In the genomic region with DNA sequence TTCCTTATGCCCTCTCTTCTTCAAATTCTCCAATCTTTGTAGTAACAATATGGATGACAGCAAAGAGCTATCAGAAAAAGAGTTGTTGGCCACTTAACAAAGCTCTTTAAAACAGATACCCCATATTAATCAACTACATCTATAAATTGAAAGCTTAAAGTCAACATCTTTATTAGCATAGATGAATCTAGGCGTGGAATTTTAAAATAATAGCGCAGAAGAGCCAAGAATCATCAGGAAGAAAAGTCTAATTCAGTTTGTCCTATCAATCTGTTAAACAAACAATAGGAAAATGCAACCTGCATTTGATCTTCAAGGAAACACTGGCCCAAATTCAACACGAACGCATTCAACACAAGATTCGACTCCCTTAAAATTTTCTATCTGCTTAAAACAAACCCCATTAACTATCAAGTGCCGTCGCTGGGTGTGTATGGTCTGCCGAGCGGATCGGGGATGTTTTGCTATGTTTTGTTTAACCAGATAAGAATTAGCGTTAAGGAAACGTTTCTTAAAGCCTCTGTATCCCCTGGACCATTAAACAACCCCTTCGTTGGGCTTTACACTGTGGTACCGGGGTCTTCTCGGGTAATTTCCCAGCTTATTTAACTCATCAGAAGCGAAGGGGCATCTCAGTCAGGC, we compare ENCODE assay signal across 8 cellular contexts. TPM values are rescaled to one million over a fixed set of nuclear protein-coding genes. Genes with fewer than 3 reads are reported as not detected.
DNase-seq lines count a peak whose midpoint lies in the region; TF ChIP-seq lines count a peak whose summit lies in the region.

No MANE protein-coding gene starts in this region.

- H3K27me3 ChIP-seq in mammary epithelial cell (ENCODE audit: insufficient read depth, low read length) (no peaks in the 10 kb centered on the region), mucosa of stomach (ENCODE audit: control insufficient read depth, insufficient read depth, low read length) (no peaks in the 10 kb centered on the region)

- H3K36me3 Mint-ChIP-seq in activated naive CD4-positive, alpha-beta T cell treated with anti-CD3 and anti-CD28 coated beads, Interleukin-2, amount 50 U/mL, for 24 hours = peaks cover 2% of the 10 kb centered on the region

- peak overlapping the region; percentile 96 for H3K9ac ChIP-seq in mammary epithelial cell (ENCODE audit: insufficient read depth, low read length)
- H3K9ac ChIP-seq in mucosa of stomach (ENCODE audit: low read length) = peak overlapping the region; percentile 96

- TSS peak; percentile 49 for BruUV-seq in mammary epithelial cell (replicated peaks; lab: Mats Ljungman, UMichigan)

- peak overlapping the region; percentile 99 for H3K27ac Mint-ChIP-seq in activated naive CD4-positive, alpha-beta T cell treated with anti-CD3 and anti-CD28 coated beads, Interleukin-2, amount 50 U/mL, for 24 hours

- in situ Hi-C loops in mammary epithelial cell (cut with MboI; ENCODE audit: low sequenced_read_pairs in 2 of 2) = loop anchor here in 1 of 2 donors (5.0 kb wide), 1 partner anchor 107 kb away; no protein-coding TSS in a partner anchor

- H4K20me1 ChIP-seq in mammary epithelial cell (ENCODE audit: insufficient read depth, low read length) = no peaks in the 10 kb centered on the region

- intact Hi-C loops in mammary epithelial cell (cut with micrococcal nuclease) = loop anchor here (1.0 to 10.0 kb wide), 7 partner anchors 38 to 199 kb away; partner anchors contain the start of gene NID1

- H3K4me1 ChIP-seq in mammary epithelial cell (ENCODE audit: insufficient read depth, low read length) = peaks cover 25% of the 10 kb centered on the region
- peaks cover 20% of the 10 kb centered on the region for H3K4me1 ChIP-seq in mucosa of stomach (ENCODE audit: control insufficient read depth, insufficient read depth, low read length)

- H3K36me3 ChIP-seq in KOPT-K1 (ENCODE audit: insufficient read depth, low read length) (no peaks in the 10 kb centered on the region), mammary epithelial cell (ENCODE audit: insufficient read depth, low read length) (no peaks in the 10 kb centered on the region), mucosa of stomach (ENCODE audit: control insufficient read depth, insufficient read depth, low read length) (no peaks in the 10 kb centered on the region)

- peaks cover 54% of the 10 kb centered on the region for H3K79me2 ChIP-seq in mammary epithelial cell (ENCODE audit: insufficient read depth, low read length)

- H3K9me3 ChIP-seq in KOPT-K1 (ENCODE audit: insufficient read depth, low read length, poor library complexity, severe bottlenecking) = no peaks in the 10 kb centered on the region
- H3K9me3 ChIP-seq in mammary epithelial cell (replicated peaks; ENCODE audit: insufficient read depth, low read length) = no peaks in the 10 kb centered on the region
- no peaks in the 10 kb centered on the region for H3K9me3 ChIP-seq in mucosa of stomach (ENCODE audit: control insufficient read depth, low read length)

- H3K4me1 Mint-ChIP-seq in activated naive CD4-positive, alpha-beta T cell treated with anti-CD3 and anti-CD28 coated beads, Interleukin-2, amount 50 U/mL, for 24 hours = peaks cover 48% of the 10 kb centered on the region

- dilution Hi-C loops in mammary epithelial cell (cut with HindIII; ENCODE audit: low sequenced_read_pairs) = loop anchor here (5.0 kb wide), 1 partner anchor 67 kb away; no protein-coding TSS in a partner anchor

- H3K27ac ChIP-seq in KOPT-K1 (ENCODE audit: low read depth, low read length, poor library complexity, severe bottlenecking) (peak overlapping the region; percentile 52), mammary epithelial cell (ENCODE audit: insufficient read depth, low read depth, low read length) (peak overlapping the region; percentile 92)

- CTCF ChIA-PET in mammary epithelial cell (lab: Charles Lee; ENCODE audit: low non-redundant PET) = interaction anchor here (0.6 to 2.6 kb wide), 3 partner anchors 52 to 362 kb away, joined by 6 to 26 read pairs (median 7); no protein-coding TSS in a partner anchor

- TF ChIP-seq CTCF in mammary epithelial cell (conservative IDR thresholded peaks at IDR 0.05 in 1 of 2, IDR thresholded peaks at IDR 0.05 in 1 of 2; ENCODE audit: extremely low read depth in 1 of 2, insufficient read depth in 1 of 2, low read depth in 1 of 2, low read length in 2 of 2) = no peak

- H2AFZ ChIP-seq in mammary epithelial cell (ENCODE audit: low read depth, low read length) = peak overlapping the region; percentile 85

- peak overlapping the region; percentile 89 for H3K4me2 ChIP-seq in mammary epithelial cell (ENCODE audit: insufficient read depth, low read depth, low read length)

- H3K27me3 Mint-ChIP-seq in activated naive CD4-positive, alpha-beta T cell treated with anti-CD3 and anti-CD28 coated beads, Interleukin-2, amount 50 U/mL, for 24 hours = no peaks in the 10 kb centered on the region

- peak overlapping the region; percentile 98 for H3K4me3 Mint-ChIP-seq in activated naive CD4-positive, alpha-beta T cell treated with anti-CD3 and anti-CD28 coated beads, Interleukin-2, amount 50 U/mL, for 24 hours

- no peaks in the 10 kb centered on the region for H3K9me3 Mint-ChIP-seq in activated naive CD4-positive, alpha-beta T cell treated with anti-CD3 and anti-CD28 coated beads, Interleukin-2, amount 50 U/mL, for 24 hours

- peak overlapping the region; percentile 92 to 94 (median 93) for H3K4me3 ChIP-seq in mammary epithelial cell (replicated peaks in 1 of 3; ENCODE audit: insufficient read depth in 1 of 3, low read depth in 2 of 3, low read length in 3 of 3)
- H3K4me3 ChIP-seq in mucosa of stomach (ENCODE audit: low read length) = peak overlapping the region; percentile 61

- DNase-seq in activated naive CD4-positive, alpha-beta T cell (lab: John Stamatoyannopoulos, UW) = no peak
- DNase-seq in mammary epithelial cell (no peak), RPMI8226 (no peak), HPDE6-E6E7 (ENCODE audit: extremely low spot score) (no peak), NCI-H2081 treated with DMSO at 0.1 percent for 48 hours (lab: John Stamatoyannopoulos, UW) (no peak)

- WGBS in mammary epithelial cell (ENCODE audit: low coverage, missing lambda C conversion rate) = 11% methylated on average over 13 of the region's 16 CpGs

RNA-seq across cellular contexts. Expression of gene LYST, which starts 1.0 kb away (rescaled TPM):
- 10 to 100 TPM; 27.6 to 50.5 TPM for total RNA-seq in mammary epithelial cell
- polyA plus RNA-seq in mammary epithelial cell = 6.1 TPM
- polyA minus RNA-seq in mammary epithelial cell = 53.0 TPM
